In genomic region chr3:54132685-54133084, GRCh38 we compare ENCODE assay signal across 11 cellular contexts. TPM values are rescaled to one million over a fixed set of nuclear protein-coding genes. Genes with fewer than 3 reads are reported as not detected.
"Had no signal": no experiment of that assay in that cellular context is flagged by ENCODE, and none has a peak within 500 bp of the region (broad histone marks: within the 10 kb centered on the region; RNA-seq: fewer than 3 reads in every experiment).

No MANE protein-coding gene starts in this region.

- H3K9ac ChIP-seq: GM23248, KMS-11 had no signal

- H3K4me3 ChIP-seq: GM23248 had no signal

- H2AFZ ChIP-seq: GM23248 had no signal

- FAIRE-seq: H54, HTR-8/SVneo had no signal

- H3K4me2 ChIP-seq: KMS-11 had no signal

- H3K27ac ChIP-seq: GM23248, KMS-11 had no signal

- DNase-seq: GM23248, GOT3, H9, HCEC 1CT, IMR-90, Karpas-422, KBM-7 had no signal

RNA-seq across cellular contexts. Expression of gene CACNA2D3, which starts 10.3 kb away (rescaled TPM):
- total RNA-seq: HT-29 had no signal
